Comparison of ENCODE assay signal across 9 cellular contexts in the genomic region with DNA sequence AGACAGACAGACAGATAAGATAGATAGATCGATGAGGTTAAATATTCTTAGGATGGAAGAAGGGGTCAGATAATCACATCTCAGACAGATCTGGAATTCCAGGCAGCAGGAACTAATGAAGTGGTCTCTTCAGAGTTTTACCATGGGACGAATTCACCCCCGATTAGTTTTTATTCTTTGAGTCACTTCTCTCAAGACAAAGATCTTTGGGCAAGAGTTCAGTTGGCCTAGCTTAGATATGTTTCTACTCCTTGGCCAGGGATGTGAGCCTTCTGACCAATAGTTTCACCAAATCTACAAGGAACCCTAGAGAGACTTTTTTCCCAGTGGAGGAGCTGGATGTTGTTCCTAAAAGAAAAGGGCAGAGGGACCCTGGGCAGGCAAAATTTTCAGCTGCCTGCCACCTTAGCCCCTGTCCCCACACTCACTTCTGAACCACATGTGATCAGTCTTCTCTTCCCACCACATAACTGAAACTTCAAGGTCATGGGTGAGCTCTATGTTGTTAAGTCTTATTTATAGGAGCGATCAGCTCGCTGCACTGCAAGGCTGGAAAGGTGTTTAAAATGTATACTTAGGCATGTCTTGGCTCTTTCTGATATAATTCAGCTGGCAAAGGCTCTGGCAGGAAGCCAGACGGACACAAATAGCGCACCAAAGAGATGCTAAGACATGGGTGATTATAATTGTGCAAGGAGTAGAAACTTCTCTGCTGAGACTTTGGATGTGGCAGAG.
DNase-seq lines count a peak whose midpoint lies in the region; ATAC-seq lines count a peak whose summit lies in the region.
"Had no signal": no experiment of that assay in that cellular context is flagged by ENCODE, and none has a peak within 500 bp of the region (broad histone marks: within the 10 kb centered on the region; RNA-seq: fewer than 3 reads in every experiment).

No MANE protein-coding gene starts in this region.

- H3K4me1 Mint-ChIP-seq in immature natural killer cell, result no peaks in the 10 kb centered on the region

- H3K36me3 Mint-ChIP-seq in immature natural killer cell, result no peaks in the 10 kb centered on the region

- H3K27ac Mint-ChIP-seq in immature natural killer cell, result no peak overlapping the region

- H3K27me3 Mint-ChIP-seq in immature natural killer cell (ENCODE audit: low read depth in 3 of 3), result peaks cover 0 to 2% (median 2%) of the 10 kb centered on the region in 3 donors

- DNase-seq in EH (ENCODE audit: low read depth) (peak; percentile 47), RPMI7951 (ENCODE audit: low read depth) (peak; percentile 13), middle frontal gyrus (ENCODE audit: extremely low spot score, low spot score) (peak; percentile 33), immature natural killer cell (no peak), NCI-H1417 treated with DMSO at 0.1 percent for 48 hours (lab: John Stamatoyannopoulos, UW) (no peak), NCI-H2107 (lab: John Stamatoyannopoulos, UW) (no peak), NCI-H526 treated with DMSO at 0.1 percent for 48 hours (lab: John Stamatoyannopoulos, UW) (no peak)
- DNase-seq: activated CD8-positive, alpha-beta memory T cell treated with anti-CD3 and anti-CD28 coated beads, Interleukin-2, amount 50 U/mL, for 48 hours had no signal

- no peak overlapping the region for H3K4me3 Mint-ChIP-seq in immature natural killer cell

- ATAC-seq in GM21447 (IDR thresholded peaks at IDR 0.05; ENCODE audit: unreplicated experiment), result peak; percentile 37

- no peaks in the 10 kb centered on the region for H3K9me3 Mint-ChIP-seq in immature natural killer cell

Comparison
In these comparisons a context has a peak if more than half of its experiments do, and no peak if none do; other contexts are left out.
1. DNase-seq: peak in EH (single experiment), RPMI7951 (single experiment) and middle frontal gyrus (single experiment); none in immature natural killer cell (0 of 3), NCI-H1417 treated with DMSO at 0.1 percent for 48 hours (single experiment), NCI-H2107 (single experiment) and NCI-H526 treated with DMSO at 0.1 percent for 48 hours (single experiment).